21 cellular contexts compared by ENCODE assay signal in the genomic region with DNA sequence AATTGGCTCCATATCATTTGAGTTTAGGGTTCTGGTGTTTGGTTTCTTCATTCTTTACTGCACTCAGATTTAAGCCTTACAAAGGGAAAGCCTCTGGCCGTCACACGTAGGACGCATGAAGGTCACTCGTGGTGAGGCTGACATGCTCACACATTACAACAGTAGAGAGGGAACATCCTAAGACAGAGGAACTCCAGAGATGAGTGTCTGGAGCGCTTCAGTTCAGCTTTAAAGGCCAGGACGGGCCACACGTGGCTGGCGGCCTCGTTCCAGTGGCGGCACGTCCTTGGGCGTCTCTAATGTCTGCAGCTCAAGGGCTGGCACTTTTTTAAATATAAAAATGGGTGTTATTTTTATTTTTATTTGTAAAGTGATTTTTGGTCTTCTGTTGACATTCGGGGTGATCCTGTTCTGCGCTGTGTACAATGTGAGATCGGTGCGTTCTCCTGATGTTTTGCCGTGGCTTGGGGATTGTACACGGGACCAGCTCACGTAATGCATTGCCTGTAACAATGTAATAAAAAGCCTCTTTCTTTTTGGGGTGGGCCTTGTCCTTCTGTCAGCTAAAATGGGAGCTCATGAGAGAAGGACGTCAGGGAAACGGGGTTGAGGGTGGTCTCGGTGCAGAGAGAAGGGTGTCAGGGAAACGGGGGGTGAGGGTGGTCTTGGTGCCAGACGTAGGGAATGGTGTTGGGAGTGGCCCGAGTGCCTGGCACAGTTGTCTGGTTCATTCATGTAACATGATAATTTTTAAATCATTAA. TPM values are rescaled to one million over a fixed set of nuclear protein-coding genes. Genes with fewer than 3 reads are reported as not detected.
DNase-seq lines count a peak whose midpoint lies in the region; ATAC-seq, FAIRE-seq and TF ChIP-seq lines count a peak whose summit lies in the region.
"Had no signal": no experiment of that assay in that cellular context is flagged by ENCODE, and none has a peak within 500 bp of the region (broad histone marks: within the 10 kb centered on the region; RNA-seq: fewer than 3 reads in every experiment).

No MANE protein-coding gene starts in this region.

- FAIRE-seq in H54 (lab: Jason Lieb, UNC): no peak
- FAIRE-seq: HTR-8/SVneo had no signal

- H3K4me3 Mint-ChIP-seq in MCF 10A (ENCODE audit: unreplicated experiment) (no peak overlapping the region), nephron progenitor cell (no peak overlapping the region)
- H3K4me3 Mint-ChIP-seq: CD8-positive, alpha-beta T cell had no signal

- POLR2A ChIA-PET in MCF 10A (lab: Yijun Ruan, JAX): interaction anchor here (0.6 kb wide), 1 partner anchor 101 kb away, joined by 3 read pairs; no protein-coding TSS in a partner anchor
- POLR2A ChIA-PET in OCI-LY7 (lab: Charles Lee): interaction anchor here (0.7 kb wide), 1 partner anchor 40 kb away, joined by 3 read pairs; no protein-coding TSS in a partner anchor

- 82 to 83% methylated on average over 25 of the region's 25 CpGs for WGBS in body of pancreas, 2 donors

- H3K27me3 ChIP-seq in breast epithelium (no peaks in the 10 kb centered on the region), body of pancreas (no peaks in the 10 kb centered on the region)
- H3K27me3 ChIP-seq: SJSA1 had no signal

- H3K27ac Mint-ChIP-seq in MCF 10A (ENCODE audit: low read depth, unreplicated experiment): no peak overlapping the region
- H3K27ac Mint-ChIP-seq in nephron progenitor cell: peak overlapping the region; percentile 94
- H3K27ac Mint-ChIP-seq: CD8-positive, alpha-beta T cell had no signal

- no peaks in the 10 kb centered on the region for H3K27me3 Mint-ChIP-seq in MCF 10A (ENCODE audit: insufficient read depth, unreplicated experiment)
- peaks cover 4% of the 10 kb centered on the region for H3K27me3 Mint-ChIP-seq in nephron progenitor cell (ENCODE audit: low read depth, poor library complexity)

- H3K27ac ChIP-seq in breast epithelium: no peak overlapping the region
- H3K27ac ChIP-seq in OCI-LY7 (ENCODE audit: low read depth, low read length, poor library complexity, severe bottlenecking): no peak overlapping the region
- peak overlapping the region in 1 of 4 donors; percentile 26 for H3K27ac ChIP-seq in body of pancreas
- H3K27ac ChIP-seq: HL-60, SJSA1 had no signal

- no peak overlapping the region for H3K4me2 ChIP-seq in OCI-LY7 (ENCODE audit: low read length)

- H3K79me2 ChIP-seq in OCI-LY7 (ENCODE audit: insufficient read depth, low read depth, low read length): no peaks in the 10 kb centered on the region

- TF ChIP-seq POLR2A in breast epithelium (IDR thresholded peaks at IDR 0.05) (no peak), body of pancreas (IDR thresholded peaks at IDR 0.05) (no peak), H54 (IDR thresholded peaks at IDR 0.05; ENCODE audit: low read depth, low read length) (no peak)

- intact Hi-C loops in MCF 10A (cut with micrococcal nuclease) (no loop called here), breast epithelium (cut with DNase I; ENCODE audit: low total_unique reads) (no loop called here), OCI-LY7 (cut with micrococcal nuclease; ENCODE audit: unreplicated experiment) (no loop called here), body of pancreas (cut with DNase I) (no loop called here)

- H3K9me3 ChIP-seq in breast epithelium (no peaks in the 10 kb centered on the region), OCI-LY7 (ENCODE audit: low read length) (no peaks in the 10 kb centered on the region), body of pancreas (no peaks in the 10 kb centered on the region)
- H3K9me3 ChIP-seq: HAP-1, SJSA1 had no signal

- H3K9me3 Mint-ChIP-seq in MCF 10A (ENCODE audit: unreplicated experiment) (no peaks in the 10 kb centered on the region), nephron progenitor cell (no peaks in the 10 kb centered on the region)
- H3K9me3 Mint-ChIP-seq: CD8-positive, alpha-beta T cell had no signal

- no peak for DNase-seq in MCF 10A (ENCODE audit: unreplicated experiment)
- no peak for DNase-seq in breast epithelium (ENCODE audit: low spot score in 2 of 2)
- no peak for DNase-seq in OCI-LY7 (ENCODE audit: low spot score)
- DNase-seq in body of pancreas: no peak
- DNase-seq in nephron progenitor cell: no peak
- DNase-seq in stimulated activated CD4-positive, alpha-beta T cell treated with anti-CD3 and anti-CD28 coated beads, Interleukin-1b, Interleukin-23, amount 100 ng/mL, for 48 hours: no peak
- DNase-seq in NCI-H1930 (lab: John Stamatoyannopoulos, UW): no peak
- DNase-seq in H54 (ENCODE audit: insufficient read length, low spot score): no peak
- DNase-seq: 8988T; CD8-positive, alpha-beta T cell; DMS 273 treated with DMSO at 0.1 percent for 48 hours; NCI-H1417 treated with DMSO at 0.1 percent for 48 hours; NCI-H2029 treated with DMSO at 0.1 percent for 48 hours; NCI-H2171 treated with DMSO at 0.1 percent for 48 hours; NCI-H446 treated with DMSO at 0.1 percent for 48 hours; NK-92 treated with Interleukin-12 subunit alpha and Interleukin-12 subunit beta, amount 100 ng/mL, for 24 hours; OCI-M1 had no signal

- H3K4me1 Mint-ChIP-seq in MCF 10A (ENCODE audit: insufficient read depth, unreplicated experiment) (no peaks in the 10 kb centered on the region), nephron progenitor cell (no peaks in the 10 kb centered on the region)

- peak; percentile 34 for ATAC-seq in body of pancreas
- ATAC-seq: CD8-positive, alpha-beta T cell had no signal

- H3K4me1 ChIP-seq in breast epithelium (no peaks in the 10 kb centered on the region), OCI-LY7 (ENCODE audit: insufficient read depth, low read length, poor library complexity, severe bottlenecking) (no peaks in the 10 kb centered on the region), body of pancreas (no peaks in the 10 kb centered on the region)
- H3K4me1 ChIP-seq: HAP-1, SJSA1 had no signal

- CTCF ChIA-PET in MCF 10A (lab: Yijun Ruan, JAX) (no interaction called here), OCI-LY7 (lab: Charles Lee; ENCODE audit: unreplicated experiment) (no interaction called here)

- H3K9me2 ChIP-seq in OCI-LY7 (ENCODE audit: insufficient read depth, low read length): no peaks in the 10 kb centered on the region

- H3K4me3 ChIP-seq in breast epithelium: no peak overlapping the region
- no peak overlapping the region for H3K4me3 ChIP-seq in OCI-LY7 (ENCODE audit: low read depth, low read length, poor library complexity, severe bottlenecking)
- no peak overlapping the region for H3K4me3 ChIP-seq in body of pancreas
- H3K4me3 ChIP-seq: HAP-1, SJSA1 had no signal

- BruUV-seq in MCF 10A (replicated peaks; lab: Mats Ljungman, UMichigan) (TSS peak; percentile 91), OCI-LY7 (replicated peaks; lab: Mats Ljungman, UMichigan) (TSS peak; percentile 95)

- H2AFZ ChIP-seq in OCI-LY7 (ENCODE audit: low read length): no peak overlapping the region

- peaks cover 52% of the 10 kb centered on the region for H3K36me3 Mint-ChIP-seq in MCF 10A (ENCODE audit: insufficient read depth, unreplicated experiment)
- peaks cover 50% of the 10 kb centered on the region for H3K36me3 Mint-ChIP-seq in nephron progenitor cell (ENCODE audit: low read depth)

- TF ChIP-seq CTCF in MCF 10A (IDR thresholded peaks at IDR 0.05; ENCODE audit: unreplicated experiment): no peak
- TF ChIP-seq CTCF in breast epithelium (IDR thresholded peaks at IDR 0.05): no peak
- no peak for TF ChIP-seq CTCF in OCI-LY7 (conservative IDR thresholded peaks at IDR 0.05; ENCODE audit: low read length)
- TF ChIP-seq CTCF in body of pancreas (IDR thresholded peaks at IDR 0.05): no peak
- no peak for TF ChIP-seq CTCF in nephron progenitor cell (IDR thresholded peaks at IDR 0.05)

- H4K20me1 ChIP-seq in OCI-LY7 (ENCODE audit: insufficient read depth, low read length): no peaks in the 10 kb centered on the region

- H3K36me3 ChIP-seq in breast epithelium (peaks cover 12% of the 10 kb centered on the region), OCI-LY7 (ENCODE audit: insufficient read depth, low read length) (peaks cover 13% of the 10 kb centered on the region), body of pancreas (replicated peaks in 1 of 2; ENCODE audit: insufficient read depth in 1 of 2, low read depth in 2 of 2) (peaks cover 15 to 31% of the 10 kb centered on the region in 2 donors)

RNA-seq across cellular contexts. Expression of gene LAMP1, which starts 26.0 kb away (rescaled TPM):
- total RNA-seq in MCF 10A (2022): 141 and 150 TPM in 2 replicates
- total RNA-seq in breast epithelium: 100 to 1,000 TPM in 1 of 3 donors, 10 to 100 TPM in 2; 96.7 to 167 (median 99.1) TPM
- 9.3 and 12.2 TPM in 2 replicates for total RNA-seq in OCI-LY7 (2014; rRNA removed; shearing (Covaris generic))
- 22.4 and 24.6 TPM in 2 replicates for total RNA-seq in OCI-LY7 (2022)
- 10 to 100 TPM; 68.5 to 92.6 TPM for total RNA-seq in body of pancreas

RNA-seq across cellular contexts. Expression of gene GRTP1, which starts 40.9 kb away (rescaled TPM):
- 2.4 and 3.5 TPM in 2 replicates for total RNA-seq in MCF 10A (2022)
- 10 to 100 TPM in 2 of 3 donors, 1 to 10 TPM in 1; 5.8 to 19.0 (median 14.0) TPM for total RNA-seq in breast epithelium
- 1.0 TPM in 2 replicates for total RNA-seq in OCI-LY7 (2014; rRNA removed; shearing (Covaris generic))
- total RNA-seq in OCI-LY7 (2022): 0.89 and 1.1 TPM in 2 replicates
- 1 to 10 TPM; 7.3 to 8.9 TPM for total RNA-seq in body of pancreas
- total RNA-seq: CD8-positive, alpha-beta T cell had no signal
